9 cellular contexts compared by ENCODE assay signal in genomic region chr7:93055543-93056107, GRCh38.
A peak's percentile ranks its signal among the peaks of the same experiment; 100 is the strongest.
DNase-seq lines count a peak whose midpoint lies in the region; ATAC-seq and TF ChIP-seq lines count a peak whose summit lies in the region.
"Had no signal": no experiment of that assay in that cellular context is flagged by ENCODE, and none has a peak within 500 bp of the region (broad histone marks: within the 10 kb centered on the region; RNA-seq: fewer than 3 reads in every experiment).

No MANE protein-coding gene starts in this region.

- H3K4me1 Mint-ChIP-seq in MCF 10A (ENCODE audit: insufficient read depth, unreplicated experiment) = peaks cover 7% of the 10 kb centered on the region

- no TSS peak for BruUV-seq in MCF 10A (replicated peaks; lab: Mats Ljungman, UMichigan)

- H3K27ac ChIP-seq in 22Rv1 = no peak overlapping the region

- TF ChIP-seq CTCF in 22Rv1 (IDR thresholded peaks at IDR 0.05) (peak; percentile 87), GM10266 (IDR thresholded peaks at IDR 0.05; ENCODE audit: control insufficient read depth, insufficient read depth, low read depth, missing control alignments) (peak; percentile 63), MCF 10A (IDR thresholded peaks at IDR 0.05; ENCODE audit: unreplicated experiment) (peak; percentile 73)

- no peaks in the 10 kb centered on the region for H3K27me3 Mint-ChIP-seq in MCF 10A (ENCODE audit: insufficient read depth, unreplicated experiment)
- H3K27me3 Mint-ChIP-seq: dendritic cell treated with granulocyte-macrophage colony-stimulating factor and Interleukin-4, amounts not matched to agents 40 ng/mL and 50 ng/mL, for 4 days had no signal

- H3K36me3 Mint-ChIP-seq in MCF 10A (ENCODE audit: insufficient read depth, unreplicated experiment) = no peaks in the 10 kb centered on the region

- POLR2A ChIA-PET in MCF 10A (lab: Yijun Ruan, JAX) = no interaction called here

- CTCF ChIA-PET in MCF 10A (lab: Yijun Ruan, JAX) = interaction anchor here (0.5 to 1.0 kb wide), 4 partner anchors 9 to 435 kb away, joined by 3 to 5 read pairs (median 3); no protein-coding TSS in a partner anchor

- H3K9me3 Mint-ChIP-seq in MCF 10A (ENCODE audit: unreplicated experiment) = no peaks in the 10 kb centered on the region
- H3K9me3 Mint-ChIP-seq: dendritic cell treated with granulocyte-macrophage colony-stimulating factor and Interleukin-4, amounts not matched to agents 40 ng/mL and 50 ng/mL, for 4 days had no signal

- intact Hi-C loops in MCF 10A (cut with micrococcal nuclease) = loop anchor here (1.0 kb wide), 3 partner anchors 221 to 434 kb away; no protein-coding TSS in a partner anchor

- no peak overlapping the region for H3K4me3 Mint-ChIP-seq in MCF 10A (ENCODE audit: unreplicated experiment)
- H3K4me3 Mint-ChIP-seq: dendritic cell treated with granulocyte-macrophage colony-stimulating factor and Interleukin-4, amounts not matched to agents 40 ng/mL and 50 ng/mL, for 4 days had no signal

- peak; percentile 58 for DNase-seq in GM10266 (ENCODE audit: extremely low spot score)
- peak; percentile 66 for DNase-seq in NCI-H748 (lab: John Stamatoyannopoulos, UW; ENCODE audit: unreplicated experiment)
- peak; percentile 46 for DNase-seq in MCF 10A (ENCODE audit: unreplicated experiment)
- DNase-seq in left kidney (ENCODE audit: low read depth, low spot score) = peak; percentile 60
- no peak for DNase-seq in stimulated activated CD4-positive, alpha-beta T cell treated with anti-CD3 and anti-CD28 coated beads, Interleukin-2, amount 100 ng/mL, for 24 hours
- no peak for DNase-seq in nucleus accumbens (lab: John Stamatoyannopoulos, UW)

- no peak overlapping the region for H3K27ac Mint-ChIP-seq in MCF 10A (ENCODE audit: low read depth, unreplicated experiment)
- H3K27ac Mint-ChIP-seq: dendritic cell treated with granulocyte-macrophage colony-stimulating factor and Interleukin-4, amounts not matched to agents 40 ng/mL and 50 ng/mL, for 4 days had no signal

- ATAC-seq in HG03196 (IDR thresholded peaks at IDR 0.05; ENCODE audit: unreplicated experiment) = peak; percentile 69

Comparison
In these comparisons a context has a peak if more than half of its experiments do, and no peak if none do; other contexts are left out.
1. DNase-seq: peak in GM10266 (single experiment), NCI-H748 (single experiment), MCF 10A (single experiment) and left kidney (single experiment); none in stimulated activated CD4-positive, alpha-beta T cell treated with anti-CD3 and anti-CD28 coated beads, Interleukin-2, amount 100 ng/mL, for 24 hours (0 of 2) and nucleus accumbens (0 of 56).
2. Peak in every context shown above with its lines, with median percentiles within 50 percentile points of each other: CTCF ChIP-seq.